1 cellular context compared by ENCODE assay signal in the genomic region with DNA sequence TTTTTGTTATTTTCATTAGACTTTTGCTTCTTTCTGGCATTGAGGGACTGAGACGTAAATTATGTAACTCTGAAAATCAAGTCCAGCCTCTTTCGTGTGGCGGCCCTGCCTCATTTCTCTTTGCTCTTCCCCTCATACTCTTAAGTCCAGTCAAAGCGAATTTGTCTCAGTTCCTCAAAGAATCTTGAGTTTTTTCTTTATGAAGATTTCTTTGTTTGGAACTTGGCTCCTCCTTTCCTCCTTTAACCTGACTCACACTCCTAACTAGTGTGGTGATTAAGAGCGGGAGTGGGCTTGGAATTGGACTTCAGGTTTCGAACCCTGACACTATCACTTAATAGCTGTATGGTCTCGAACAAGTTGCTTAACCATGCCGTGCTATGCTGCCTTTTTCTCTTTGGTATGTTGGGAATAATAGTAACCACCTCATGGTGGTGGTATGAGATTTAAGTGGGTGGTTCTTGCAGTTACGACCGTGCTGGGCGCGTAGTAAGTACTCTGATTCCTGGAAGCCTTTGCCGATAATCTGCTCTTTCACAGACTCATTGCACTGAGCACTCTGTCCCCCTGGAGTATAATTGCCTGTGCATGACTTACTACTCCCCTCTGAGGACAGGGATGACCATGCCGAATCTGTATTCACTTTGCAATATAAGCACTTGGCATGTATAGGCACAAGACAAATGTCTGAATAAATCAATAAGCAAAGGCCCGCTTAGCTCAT.
TF ChIP-seq lines count a peak whose summit lies in the region.

No MANE protein-coding gene starts in this region.

TF ChIP-seq in GM23338, 12 proteins besides CTCF, POLR2A, EP300 and RAD21:
- TF ChIP-seq EZH2phosphoT487 (IDR thresholded peaks at IDR 0.05; ENCODE audit: unreplicated experiment) = no peak
- no peak for TF ChIP-seq CREB1 (CRISPR knock-in tag; IDR thresholded peaks at IDR 0.05; ENCODE audit: low read depth)
- TF ChIP-seq ZNF114 (CRISPR knock-in tag; IDR thresholded peaks at IDR 0.05) = no peak
- no peak for TF ChIP-seq EZH2 (IDR thresholded peaks at IDR 0.05; ENCODE audit: low read depth, unreplicated experiment)
- no peak for TF ChIP-seq NANOG (IDR thresholded peaks at IDR 0.05; ENCODE audit: borderline replicate concordance)
- TF ChIP-seq JUNB (IDR thresholded peaks at IDR 0.05; ENCODE audit: unreplicated experiment) = no peak
- TF ChIP-seq REST (IDR thresholded peaks at IDR 0.05; ENCODE audit: unreplicated experiment) = no peak
- no peak for TF ChIP-seq ZNF462 (CRISPR knock-in tag; IDR thresholded peaks at IDR 0.05)
- TF ChIP-seq POLR2AphosphoS5 (IDR thresholded peaks at IDR 0.05; ENCODE audit: low read depth) = no peak
- no peak for TF ChIP-seq ZNF331 (CRISPR knock-in tag; IDR thresholded peaks at IDR 0.05; ENCODE audit: low read depth)
TF ChIP-seq in GM23338: peak in this region for 0.
